ENCODE assay signal across 1 cellular context in genomic region chr1:36248250-36248894, GRCh38.
A peak's percentile ranks its signal among the peaks of the same experiment; 100 is the strongest.
TF ChIP-seq lines count a peak whose summit lies in the region.

No MANE protein-coding gene starts in this region.

TF ChIP-seq in HepG2, 621 proteins besides CTCF, POLR2A, EP300 and RAD21 (continued from another document and continues in another):
- peak; percentile 10; the same call in 1 of the 2 replicates for TF ChIP-seq HNF1A (IDR thresholded peaks at IDR 0.05; ENCODE audit: low read depth)
- TF ChIP-seq HNF1A (CRISPR knock-in tag; IDR thresholded peaks at IDR 0.05; ENCODE audit: borderline replicate concordance) = peak; percentile 48; the same call in 1 of the 2 replicates
- no peak for TF ChIP-seq SRF (IDR thresholded peaks at IDR 0.05; ENCODE audit: low read depth, low read length)
- TF ChIP-seq, protein P1, sequence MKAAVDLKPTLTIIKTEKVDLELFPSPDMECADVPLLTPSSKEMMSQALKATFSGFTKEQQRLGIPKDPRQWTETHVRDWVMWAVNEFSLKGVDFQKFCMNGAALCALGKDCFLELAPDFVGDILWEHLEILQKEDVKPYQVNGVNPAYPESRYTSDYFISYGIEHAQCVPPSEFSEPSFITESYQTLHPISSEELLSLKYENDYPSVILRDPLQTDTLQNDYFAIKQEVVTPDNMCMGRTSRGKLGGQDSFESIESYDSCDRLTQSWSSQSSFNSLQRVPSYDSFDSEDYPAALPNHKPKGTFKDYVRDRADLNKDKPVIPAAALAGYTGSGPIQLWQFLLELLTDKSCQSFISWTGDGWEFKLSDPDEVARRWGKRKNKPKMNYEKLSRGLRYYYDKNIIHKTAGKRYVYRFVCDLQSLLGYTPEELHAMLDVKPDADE (CRISPR knock-in tag; IDR thresholded peaks at IDR 0.05) = no peak
- TF ChIP-seq ATF7-NPFF (CRISPR knock-in tag; IDR thresholded peaks at IDR 0.05; ENCODE audit: low read depth) = no peak
- TF ChIP-seq KLF12 (CRISPR knock-in tag; IDR thresholded peaks at IDR 0.05; ENCODE audit: borderline replicate concordance) = no peak
- peak; percentile 93; the same call in 1 of the 2 replicates for TF ChIP-seq KDM1A (CRISPR knock-in tag; IDR thresholded peaks at IDR 0.05)
- peak; percentile 91 for TF ChIP-seq RARA (CRISPR knock-in tag; IDR thresholded peaks at IDR 0.05)
- TF ChIP-seq ZNF782 (CRISPR knock-in tag; IDR thresholded peaks at IDR 0.05; ENCODE audit: borderline replicate concordance) = no peak
- peak; percentile 29; the same call in 1 of the 2 replicates for TF ChIP-seq ZNF12 (CRISPR knock-in tag; IDR thresholded peaks at IDR 0.05)
- TF ChIP-seq SNRNP70 (IDR thresholded peaks at IDR 0.05; ENCODE audit: low read depth, low read length) = no peak
- TF ChIP-seq, protein P2, sequence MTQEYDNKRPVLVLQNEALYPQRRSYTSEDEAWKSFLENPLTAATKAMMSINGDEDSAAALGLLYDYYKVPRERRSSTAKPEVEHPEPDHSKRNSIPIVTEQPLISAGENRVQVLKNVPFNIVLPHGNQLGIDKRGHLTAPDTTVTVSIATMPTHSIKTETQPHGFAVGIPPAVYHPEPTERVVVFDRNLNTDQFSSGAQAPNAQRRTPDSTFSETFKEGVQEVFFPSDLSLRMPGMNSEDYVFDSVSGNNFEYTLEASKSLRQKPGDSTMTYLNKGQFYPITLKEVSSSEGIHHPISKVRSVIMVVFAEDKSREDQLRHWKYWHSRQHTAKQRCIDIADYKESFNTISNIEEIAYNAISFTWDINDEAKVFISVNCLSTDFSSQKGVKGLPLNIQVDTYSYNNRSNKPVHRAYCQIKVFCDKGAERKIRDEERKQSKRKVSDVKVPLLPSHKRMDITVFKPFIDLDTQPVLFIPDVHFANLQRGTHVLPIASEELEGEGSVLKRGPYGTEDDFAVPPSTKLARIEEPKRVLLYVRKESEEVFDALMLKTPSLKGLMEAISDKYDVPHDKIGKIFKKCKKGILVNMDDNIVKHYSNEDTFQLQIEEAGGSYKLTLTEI (CRISPR knock-in tag; conservative IDR thresholded peaks at IDR 0.05) = no peak
- TF ChIP-seq GLMP (CRISPR knock-in tag; IDR thresholded peaks at IDR 0.05; ENCODE audit: borderline replicate concordance) = no peak
- TF ChIP-seq, protein P3, sequence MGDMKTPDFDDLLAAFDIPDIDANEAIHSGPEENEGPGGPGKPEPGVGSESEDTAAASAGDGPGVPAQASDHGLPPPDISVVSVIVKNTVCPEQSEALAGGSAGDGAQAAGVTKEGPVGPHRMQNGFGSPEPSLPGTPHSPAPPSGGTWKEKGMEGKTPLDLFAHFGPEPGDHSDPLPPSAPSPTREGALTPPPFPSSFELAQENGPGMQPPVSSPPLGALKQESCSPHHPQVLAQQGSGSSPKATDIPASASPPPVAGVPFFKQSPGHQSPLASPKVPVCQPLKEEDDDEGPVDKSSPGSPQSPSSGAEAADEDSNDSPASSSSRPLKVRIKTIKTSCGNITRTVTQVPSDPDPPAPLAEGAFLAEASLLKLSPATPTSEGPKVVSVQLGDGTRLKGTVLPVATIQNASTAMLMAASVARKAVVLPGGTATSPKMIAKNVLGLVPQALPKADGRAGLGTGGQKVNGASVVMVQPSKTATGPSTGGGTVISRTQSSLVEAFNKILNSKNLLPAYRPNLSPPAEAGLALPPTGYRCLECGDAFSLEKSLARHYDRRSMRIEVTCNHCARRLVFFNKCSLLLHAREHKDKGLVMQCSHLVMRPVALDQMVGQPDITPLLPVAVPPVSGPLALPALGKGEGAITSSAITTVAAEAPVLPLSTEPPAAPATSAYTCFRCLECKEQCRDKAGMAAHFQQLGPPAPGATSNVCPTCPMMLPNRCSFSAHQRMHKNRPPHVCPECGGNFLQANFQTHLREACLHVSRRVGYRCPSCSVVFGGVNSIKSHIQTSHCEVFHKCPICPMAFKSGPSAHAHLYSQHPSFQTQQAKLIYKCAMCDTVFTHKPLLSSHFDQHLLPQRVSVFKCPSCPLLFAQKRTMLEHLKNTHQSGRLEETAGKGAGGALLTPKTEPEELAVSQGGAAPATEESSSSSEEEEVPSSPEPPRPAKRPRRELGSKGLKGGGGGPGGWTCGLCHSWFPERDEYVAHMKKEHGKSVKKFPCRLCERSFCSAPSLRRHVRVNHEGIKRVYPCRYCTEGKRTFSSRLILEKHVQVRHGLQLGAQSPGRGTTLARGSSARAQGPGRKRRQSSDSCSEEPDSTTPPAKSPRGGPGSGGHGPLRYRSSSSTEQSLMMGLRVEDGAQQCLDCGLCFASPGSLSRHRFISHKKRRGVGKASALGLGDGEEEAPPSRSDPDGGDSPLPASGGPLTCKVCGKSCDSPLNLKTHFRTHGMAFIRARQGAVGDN (CRISPR knock-in tag; IDR thresholded peaks at IDR 0.05) = no peak
- TF ChIP-seq AGO2 (optimal IDR thresholded peaks at IDR 0.05; ENCODE audit: low read depth, low read length) = no peak
- TF ChIP-seq CEBPB (IDR thresholded peaks at IDR 0.05; ENCODE audit: borderline replicate concordance, low read depth, low read length) = peak; percentile 93
- TF ChIP-seq RFX1 (IDR thresholded peaks at IDR 0.05) = no peak
- no peak for TF ChIP-seq ZBTB49 (CRISPR knock-in tag; IDR thresholded peaks at IDR 0.05; ENCODE audit: borderline replicate concordance)
- TF ChIP-seq ZSCAN21 (CRISPR knock-in tag; IDR thresholded peaks at IDR 0.05; ENCODE audit: borderline replicate concordance) = no peak
- TF ChIP-seq NFIC (IDR thresholded peaks at IDR 0.05; ENCODE audit: low read length) = peak; percentile 79
- TF ChIP-seq U2AF2 (IDR thresholded peaks at IDR 0.05; ENCODE audit: low read depth, low read length) = no peak
- no peak for TF ChIP-seq ZBTB7A (CRISPR knock-in tag; IDR thresholded peaks at IDR 0.05)
- TF ChIP-seq ZFP90 (CRISPR knock-in tag; IDR thresholded peaks at IDR 0.05; ENCODE audit: borderline replicate concordance) = no peak
- TF ChIP-seq ZNF564 (CRISPR knock-in tag; IDR thresholded peaks at IDR 0.05) = no peak
- peak; percentile 63; the same call in 1 of the 2 replicates for TF ChIP-seq ZNF430 (CRISPR knock-in tag; IDR thresholded peaks at IDR 0.05)
- no peak for TF ChIP-seq ZNF343 (CRISPR knock-in tag; IDR thresholded peaks at IDR 0.05)
- no peak for TF ChIP-seq ZKSCAN1 (IDR thresholded peaks at IDR 0.05; ENCODE audit: low read length)
- peak; percentile 58; the same call in 1 of the 2 replicates for TF ChIP-seq ZNF441 (CRISPR knock-in tag; IDR thresholded peaks at IDR 0.05; ENCODE audit: borderline replicate concordance)
- no peak for TF ChIP-seq TCF12 (IDR thresholded peaks at IDR 0.05)
- no peak for TF ChIP-seq TCF12 (CRISPR knock-in tag; IDR thresholded peaks at IDR 0.05)
- TF ChIP-seq BRD4 (CRISPR knock-in tag; IDR thresholded peaks at IDR 0.05) = no peak
- TF ChIP-seq, protein P4, sequence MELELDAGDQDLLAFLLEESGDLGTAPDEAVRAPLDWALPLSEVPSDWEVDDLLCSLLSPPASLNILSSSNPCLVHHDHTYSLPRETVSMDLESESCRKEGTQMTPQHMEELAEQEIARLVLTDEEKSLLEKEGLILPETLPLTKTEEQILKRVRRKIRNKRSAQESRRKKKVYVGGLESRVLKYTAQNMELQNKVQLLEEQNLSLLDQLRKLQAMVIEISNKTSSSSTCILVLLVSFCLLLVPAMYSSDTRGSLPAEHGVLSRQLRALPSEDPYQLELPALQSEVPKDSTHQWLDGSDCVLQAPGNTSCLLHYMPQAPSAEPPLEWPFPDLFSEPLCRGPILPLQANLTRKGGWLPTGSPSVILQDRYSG (CRISPR knock-in tag; IDR thresholded peaks at IDR 0.05) = no peak
- no peak for TF ChIP-seq ZNF253 (CRISPR knock-in tag; IDR thresholded peaks at IDR 0.05; ENCODE audit: borderline replicate concordance)
- TF ChIP-seq ZNF546 (CRISPR knock-in tag; conservative IDR thresholded peaks at IDR 0.05) = no peak
- TF ChIP-seq ARNT2 (CRISPR knock-in tag; IDR thresholded peaks at IDR 0.05; ENCODE audit: low read depth) = no peak
- no peak; the same call in 1 of the 2 replicates for TF ChIP-seq PITX1 (CRISPR knock-in tag; IDR thresholded peaks at IDR 0.05)
- no peak for TF ChIP-seq RBFOX2 (IDR thresholded peaks at IDR 0.05; ENCODE audit: low read depth, low read length)
- TF ChIP-seq SOX5 (CRISPR knock-in tag; IDR thresholded peaks at IDR 0.05; ENCODE audit: borderline replicate concordance) = peak; percentile 71
- TF ChIP-seq HCFC1 (IDR thresholded peaks at IDR 0.05; ENCODE audit: low read depth, low read length) = no peak
- TF ChIP-seq HHEX (CRISPR knock-in tag; IDR thresholded peaks at IDR 0.05) = no peak
- no peak for TF ChIP-seq ZNF558 (CRISPR knock-in tag; IDR thresholded peaks at IDR 0.05; ENCODE audit: borderline replicate concordance)
- TF ChIP-seq ZNF143 (CRISPR knock-in tag; IDR thresholded peaks at IDR 0.05) = no peak
- TF ChIP-seq HIC2 (CRISPR knock-in tag; IDR thresholded peaks at IDR 0.05; ENCODE audit: low read depth) = no peak
- peak; percentile 15 for TF ChIP-seq ELF3 (CRISPR knock-in tag; IDR thresholded peaks at IDR 0.05)
- TF ChIP-seq KLF9 (CRISPR knock-in tag; IDR thresholded peaks at IDR 0.05; ENCODE audit: low read depth) = no peak
- no peak for TF ChIP-seq FLYWCH1 (CRISPR knock-in tag; IDR thresholded peaks at IDR 0.05)
- no peak; the same call in 1 of the 2 replicates for TF ChIP-seq SNAPC2 (CRISPR knock-in tag; IDR thresholded peaks at IDR 0.05)
- no peak for TF ChIP-seq ZNF501 (CRISPR knock-in tag; IDR thresholded peaks at IDR 0.05)
- no peak for TF ChIP-seq CCAR2 (optimal IDR thresholded peaks at IDR 0.05; ENCODE audit: low read depth, low read length)
- TF ChIP-seq MBD4 (IDR thresholded peaks at IDR 0.05; ENCODE audit: borderline replicate concordance, low read length) = no peak
- TF ChIP-seq ZNF580 (CRISPR knock-in tag; IDR thresholded peaks at IDR 0.05; ENCODE audit: borderline replicate concordance, low read depth) = no peak
- TF ChIP-seq ZNF777 (CRISPR knock-in tag; IDR thresholded peaks at IDR 0.05) = no peak
- no peak for TF ChIP-seq ZNF317 (CRISPR knock-in tag; IDR thresholded peaks at IDR 0.05)
- no peak for TF ChIP-seq SRY (CRISPR knock-in tag; IDR thresholded peaks at IDR 0.05)
- TF ChIP-seq ZNF615 (CRISPR knock-in tag; IDR thresholded peaks at IDR 0.05; ENCODE audit: borderline replicate concordance) = no peak
